ENCODE assay signal across 9 cellular contexts in the genomic region with DNA sequence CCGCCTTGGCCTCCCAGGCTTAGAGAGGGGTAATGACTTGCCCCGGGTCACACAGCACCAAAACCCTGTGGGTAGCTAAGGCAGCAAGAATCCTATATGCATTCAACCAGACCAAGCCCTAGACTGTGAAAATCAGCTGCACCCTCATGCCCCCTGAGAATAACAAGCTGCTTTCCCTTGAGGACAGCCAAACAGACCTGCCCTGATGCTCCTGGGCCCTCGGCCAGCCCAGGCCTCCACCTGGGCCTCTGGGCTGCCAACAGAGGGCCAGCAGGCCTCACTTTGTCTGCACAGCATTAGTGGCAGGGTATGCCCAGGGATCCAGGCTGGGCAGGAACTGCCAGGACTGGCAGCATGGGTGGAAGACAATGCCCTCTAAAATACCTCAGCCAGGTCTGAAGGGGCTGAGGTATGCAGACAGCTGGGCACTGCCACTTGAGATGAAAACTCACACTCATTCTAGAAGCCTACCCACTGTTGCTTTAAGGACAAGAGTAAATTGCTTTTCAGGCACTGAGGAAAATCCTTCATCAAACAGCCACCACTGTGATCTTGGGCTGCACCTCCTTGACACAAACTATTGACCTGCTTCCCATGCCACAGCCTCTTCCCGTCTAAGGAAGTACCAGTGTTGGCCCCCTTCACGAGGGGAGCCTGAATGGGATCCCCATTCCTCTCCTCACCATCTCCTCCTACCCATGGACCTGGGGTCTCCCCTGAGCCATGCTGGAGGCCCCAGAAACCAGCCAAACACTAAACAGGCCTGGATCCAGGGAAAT. TPM values are rescaled to one million over a fixed set of nuclear protein-coding genes. Genes with fewer than 3 reads are reported as not detected.
DNase-seq lines count a peak whose midpoint lies in the region; ATAC-seq and TF ChIP-seq lines count a peak whose summit lies in the region.
"Had no signal": no experiment of that assay in that cellular context is flagged by ENCODE, and none has a peak within 500 bp of the region (broad histone marks: within the 10 kb centered on the region; RNA-seq: fewer than 3 reads in every experiment).

No MANE protein-coding gene starts in this region.

- H3K36me3 ChIP-seq in BLaER1 = peaks cover 18% of the 10 kb centered on the region
- peaks cover 43% of the 10 kb centered on the region for H3K36me3 ChIP-seq in WERI-Rb-1
- no peaks in the 10 kb centered on the region for H3K36me3 ChIP-seq in lower lobe of right lung

- H3K4me3 ChIP-seq in BLaER1 = peak overlapping the region; percentile 44; the same call in 1 of the 2 replicates
- H3K4me3 ChIP-seq in WERI-Rb-1 (ENCODE audit: low read depth, low read length) = no peak overlapping the region
- H3K4me3 ChIP-seq in lower lobe of right lung = no peak overlapping the region

- ATAC-seq in GM19467 (IDR thresholded peaks at IDR 0.05; ENCODE audit: unreplicated experiment) = peak; percentile 4
- peak; percentile 52 to 62 for ATAC-seq in lower lobe of right lung
- ATAC-seq in HG02938 (IDR thresholded peaks at IDR 0.05; ENCODE audit: unreplicated experiment) = no peak

- TF ChIP-seq CTCF in WERI-Rb-1 (IDR thresholded peaks at IDR 0.05; ENCODE audit: low read depth, low read length) = no peak
- no peak for TF ChIP-seq CTCF in lower lobe of right lung (IDR thresholded peaks at IDR 0.05)

- H3K4me1 ChIP-seq in BLaER1 (peaks cover 84% of the 10 kb centered on the region), lower lobe of right lung (peaks cover 81% of the 10 kb centered on the region)

- H3K4me2 ChIP-seq in BLaER1 = peak overlapping the region; percentile 97

- in situ Hi-C loops in KBM-7 (cut with MboI; ENCODE audit: low pct_unique_long_range_greater_than_20kb, low sequenced_read_pairs) = no loop called here

- H3K27me3 ChIP-seq in BLaER1 (no peaks in the 10 kb centered on the region), WERI-Rb-1 (ENCODE audit: insufficient read depth, low read depth, severe bottlenecking) (no peaks in the 10 kb centered on the region), lower lobe of right lung (ENCODE audit: low read depth) (no peaks in the 10 kb centered on the region)

- peak overlapping the region; percentile 76 for H3K9ac ChIP-seq in BLaER1

- no peak for DNase-seq in WERI-Rb-1
- DNase-seq in lower lobe of right lung = no peak
- DNase-seq in KBM-7 = no peak
- DNase-seq in EL = no peak
- no peak for DNase-seq in hypothalamus (lab: John Stamatoyannopoulos, UW)
- DNase-seq: NCI-H748 treated with DMSO at 0.1 percent for 48 hours had no signal

- intact Hi-C loops in lower lobe of right lung (cut with DNase I) = no loop called here

- H4K20me1 ChIP-seq in BLaER1 = peaks cover 32% of the 10 kb centered on the region; the same call in 1 of the 2 replicates

- H3K27ac ChIP-seq in BLaER1 = peak overlapping the region; percentile 92
- peak overlapping the region; percentile 90 for H3K27ac ChIP-seq in WERI-Rb-1
- peak overlapping the region; percentile 82 for H3K27ac ChIP-seq in lower lobe of right lung

- H3K9me3 ChIP-seq in BLaER1 (no peaks in the 10 kb centered on the region), WERI-Rb-1 (ENCODE audit: severe bottlenecking) (no peaks in the 10 kb centered on the region), lower lobe of right lung (no peaks in the 10 kb centered on the region)

RNA-seq across cellular contexts. Expression of a gene that starts 8.8 kb away (rescaled TPM):
- 31.8 TPM for total RNA-seq in lower lobe of right lung

RNA-seq across cellular contexts. Expression of a gene that starts 24.3 kb away (rescaled TPM):
- 23.8 TPM for total RNA-seq in lower lobe of right lung
